ENCODE assay signal across 25 cellular contexts in the genomic region with DNA sequence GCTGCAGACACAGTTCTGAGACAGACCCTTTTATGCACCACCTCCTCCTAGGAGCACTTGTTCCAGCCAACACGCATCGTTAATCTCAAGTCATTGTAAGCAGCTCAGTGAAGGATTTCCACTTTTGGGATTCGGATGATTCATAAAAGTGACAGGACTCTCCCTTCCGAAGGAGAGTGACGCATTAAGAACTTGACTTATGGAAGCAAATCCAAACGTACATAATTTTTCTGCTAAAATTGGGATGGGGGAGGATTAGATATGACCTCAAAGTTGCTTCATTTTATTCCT.
"Had no signal": no experiment of that assay in that cellular context is flagged by ENCODE, and none has a peak within 500 bp of the region (broad histone marks: within the 10 kb centered on the region; RNA-seq: fewer than 3 reads in every experiment).

No MANE protein-coding gene starts in this region.

- H3K9ac ChIP-seq: neural progenitor cell had no signal

- H3K27me3 ChIP-seq: neural progenitor cell, pancreas, right lobe of liver had no signal

- H3K36me3 ChIP-seq: esophagus squamous epithelium, left ventricle myocardium inferior, lower lobe of right lung, neural progenitor cell, pancreas, right lobe of liver, spleen, stomach had no signal

- H3K4me3 Mint-ChIP-seq: memory B cell; mesothelial cell of epicardium; natural killer cell; neural progenitor cell; stimulated activated memory B cell treated with anti-CD40 and anti-IgM and Interleukin-4, amounts not matched to agents 10 μg/mL and 1 μg/mL and 100 μg/mL, for 72 hours; type B pancreatic cell had no signal

- H3K4me3 ChIP-seq: coronary artery, esophagus squamous epithelium, hepatocyte, left ventricle myocardium inferior, lower lobe of right lung, neural progenitor cell, pancreas, right lobe of liver, spleen, stomach had no signal

- H3K4me1 ChIP-seq: left ventricle myocardium inferior, lower lobe of right lung, neural progenitor cell, pancreas, right lobe of liver, stomach had no signal

- H3K27ac ChIP-seq: coronary artery, epithelial cell of prostate, esophagus squamous epithelium, hepatocyte, left ventricle myocardium inferior, lower lobe of right lung, neural progenitor cell, pancreas, right lobe of liver, spleen, stomach had no signal

- H3K4me1 Mint-ChIP-seq: memory B cell; natural killer cell; stimulated activated memory B cell treated with anti-CD40 and anti-IgM and Interleukin-4, amounts not matched to agents 10 μg/mL and 1 μg/mL and 100 μg/mL, for 72 hours had no signal

- H3K27ac Mint-ChIP-seq: memory B cell; mesothelial cell of epicardium; natural killer cell; neural progenitor cell; progenitor cell of endocrine pancreas; stimulated activated memory B cell treated with anti-CD40 and anti-IgM and Interleukin-4, amounts not matched to agents 10 μg/mL and 1 μg/mL and 100 μg/mL, for 72 hours; type B pancreatic cell had no signal

- H3K9me3 ChIP-seq: esophagus squamous epithelium, left ventricle myocardium inferior, lower lobe of right lung, pancreas, right lobe of liver, spleen, stomach had no signal

- H3K36me3 Mint-ChIP-seq: memory B cell; mesothelial cell of epicardium; natural killer cell; neural progenitor cell; stimulated activated memory B cell treated with anti-CD40 and anti-IgM and Interleukin-4, amounts not matched to agents 10 μg/mL and 1 μg/mL and 100 μg/mL, for 72 hours; type B pancreatic cell had no signal

- H3K9me3 Mint-ChIP-seq: memory B cell; mesothelial cell of epicardium; natural killer cell; neural progenitor cell; stimulated activated memory B cell treated with anti-CD40 and anti-IgM and Interleukin-4, amounts not matched to agents 10 μg/mL and 1 μg/mL and 100 μg/mL, for 72 hours; type B pancreatic cell had no signal

- DNase-seq: central memory CD4-positive, alpha-beta T cell; effector CD4-positive, alpha-beta T cell; esophagus squamous epithelium; foreskin fibroblast; left ventricle myocardium inferior; lower lobe of right lung; natural killer cell; pancreas; retina; spleen; stimulated activated CD4-positive, alpha-beta T cell treated with anti-CD3 and anti-CD28 coated beads, Interleukin-15, amount 100 ng/mL, for 24 hours; stimulated activated CD4-positive, alpha-beta T cell treated with anti-CD3 and anti-CD28 coated beads, Interleukin-1b, Interleukin-23, amount 100 ng/mL, for 48 hours; stimulated activated CD4-positive, alpha-beta T cell treated with anti-CD3 and anti-CD28 coated beads, Interleukin-4, amount 100 ng/mL, for 24 hours; substantia nigra had no signal

- ATAC-seq: lower lobe of right lung; pancreas; right lobe of liver; stimulated activated memory B cell treated with anti-CD40 and anti-IgM and Interleukin-4, amounts not matched to agents 10 μg/mL and 1 μg/mL and 100 μg/mL, for 72 hours had no signal
